In genomic region chr2:55050133-55050994, GRCh38 we compare ENCODE assay signal across 8 cellular contexts. TPM values are rescaled to one million over a fixed set of nuclear protein-coding genes. Genes with fewer than 3 reads are reported as not detected.
DNase-seq lines count a peak whose midpoint lies in the region; ATAC-seq and TF ChIP-seq lines count a peak whose summit lies in the region.

RTN4 (minus strand) TSS chr2:55050451; CDS start chr2:55050300, 151 bp downstream.

- H3K14ac ChIP-seq in mesenchymal stem cell (ENCODE audit: low read length in 2 of 2), result peak within 1 kb of the TSS; percentile 95 to 97

- peak within 1 kb of the TSS; percentile 89 for H4K8ac ChIP-seq in mesenchymal stem cell (ENCODE audit: low read length)

- TF ChIP-seq CTCF in Caco-2 (IDR thresholded peaks at IDR 0.05; ENCODE audit: insufficient read depth in 1 of 2, low read depth in 1 of 2, low read length in 1 of 2, severe bottlenecking in 1 of 2, unreplicated experiment in 1 of 2), result no peak

- no peaks in the 10 kb centered on the region for H3K9me3 Mint-ChIP-seq in Caco-2 (ENCODE audit: unreplicated experiment)
- no peaks in the 10 kb centered on the region for H3K9me3 Mint-ChIP-seq in activated CD8-positive, alpha-beta memory T cell treated with anti-CD3 and anti-CD28 coated beads, Interleukin-2, amount 10 ng/mL, durations not matched to agents 7 days and 5 days (ENCODE audit: low read depth)

- POLR2A ChIA-PET in Caco-2 (lab: Charles Lee), result interaction anchor here (0.5 to 1.6 kb wide), 18 partner anchors 25 to 492 kb away, joined by 3 to 12 read pairs (median 4); partner anchors contain the start of genes CFAP36, CLHC1 and RPS27A

- peaks cover 21% of the 10 kb centered on the region for H3K4me1 Mint-ChIP-seq in Caco-2 (ENCODE audit: low read depth, unreplicated experiment)
- peaks cover 55% of the 10 kb centered on the region for H3K4me1 Mint-ChIP-seq in activated CD8-positive, alpha-beta memory T cell treated with anti-CD3 and anti-CD28 coated beads, Interleukin-2, amount 10 ng/mL, durations not matched to agents 7 days and 5 days

- peaks cover 3% of the 10 kb centered on the region for H3K79me1 ChIP-seq in mesenchymal stem cell (replicated peaks; ENCODE audit: low read length, poor library complexity, severe bottlenecking)

- peak within 1 kb of the TSS; percentile 3 for H2AFZ ChIP-seq in mesenchymal stem cell (ENCODE audit: low read depth, low read length)

- CTCF ChIA-PET in Caco-2 (lab: Charles Lee), result interaction anchor here (0.6 to 2.0 kb wide), 18 partner anchors 12 to 547 kb away, joined by 3 to 16 read pairs (median 4); no protein-coding TSS in a partner anchor
- CTCF ChIA-PET in activated CD8-positive, alpha-beta memory T cell treated with anti-CD3 and anti-CD28 coated beads, Interleukin-2, amount 10 ng/mL, durations not matched to agents 7 days and 5 days (lab: Charles Lee), result interaction anchor here (1.2 to 3.4 kb wide), 13 partner anchors 8 to 327 kb away, joined by 3 to 11 read pairs (median 4); partner anchors contain the start of gene EML6

- H3K27me3 Mint-ChIP-seq in Caco-2 (ENCODE audit: insufficient read depth, unreplicated experiment), result no peaks in the 10 kb centered on the region
- H3K27me3 Mint-ChIP-seq in activated CD8-positive, alpha-beta memory T cell treated with anti-CD3 and anti-CD28 coated beads, Interleukin-2, amount 10 ng/mL, durations not matched to agents 7 days and 5 days, result no peaks in the 10 kb centered on the region

- H2BK120ac ChIP-seq in mesenchymal stem cell (ENCODE audit: low read depth, low read length), result peak within 1 kb of the TSS; percentile 98

- peak within 1 kb of the TSS; percentile 72 for H3K4me2 ChIP-seq in mesenchymal stem cell (ENCODE audit: low read length, poor library complexity, severe bottlenecking)

- H3K27ac Mint-ChIP-seq in Caco-2 (ENCODE audit: unreplicated experiment), result peak within 1 kb of the TSS; percentile 89
- H3K27ac Mint-ChIP-seq in activated CD8-positive, alpha-beta memory T cell treated with anti-CD3 and anti-CD28 coated beads, Interleukin-2, amount 10 ng/mL, durations not matched to agents 7 days and 5 days, result peak within 1 kb of the TSS; percentile 98

- H3K18ac ChIP-seq in mesenchymal stem cell (ENCODE audit: low read depth in 1 of 2, low read length in 2 of 2), result peak within 1 kb of the TSS; percentile 99 to 100

- H3K9ac ChIP-seq in NT2/D1 (ENCODE audit: insufficient read length, low read depth), result peak within 1 kb of the TSS; percentile 96
- H3K9ac ChIP-seq in endocrine pancreas (ENCODE audit: control insufficient read depth, insufficient read depth, low read length), result peak within 1 kb of the TSS; percentile 93
- H3K9ac ChIP-seq in mesenchymal stem cell (ENCODE audit: low read length), result peak within 1 kb of the TSS; percentile 100

- peak; percentile 84 for ATAC-seq in GM21381 (IDR thresholded peaks at IDR 0.05; ENCODE audit: unreplicated experiment)
- peak; percentile 92 for ATAC-seq in activated CD8-positive, alpha-beta memory T cell treated with anti-CD3 and anti-CD28 coated beads, Interleukin-2, amount 10 ng/mL, durations not matched to agents 7 days and 5 days

- peaks cover 41% of the 10 kb centered on the region for H3K36me3 Mint-ChIP-seq in Caco-2 (ENCODE audit: insufficient read depth, unreplicated experiment)
- H3K36me3 Mint-ChIP-seq in activated CD8-positive, alpha-beta memory T cell treated with anti-CD3 and anti-CD28 coated beads, Interleukin-2, amount 10 ng/mL, durations not matched to agents 7 days and 5 days, result peaks cover 6% of the 10 kb centered on the region

- H3K27ac ChIP-seq in mesenchymal stem cell (ENCODE audit: low read length, poor library complexity, severe bottlenecking), result peak within 1 kb of the TSS; percentile 100

- H3K4ac ChIP-seq in mesenchymal stem cell (ENCODE audit: low read depth in 1 of 2, low read length in 2 of 2), result peak within 1 kb of the TSS; percentile 98 to 100

- H3K27me3 ChIP-seq in Caco-2 (replicated peaks; ENCODE audit: control insufficient read depth, insufficient read depth, low read length), result no peaks in the 10 kb centered on the region
- no peaks in the 10 kb centered on the region for H3K27me3 ChIP-seq in NT2/D1 (ENCODE audit: insufficient read depth, insufficient read length)
- no peaks in the 10 kb centered on the region for H3K27me3 ChIP-seq in endocrine pancreas (ENCODE audit: control insufficient read depth, insufficient read depth, low read length)
- H3K27me3 ChIP-seq in mesenchymal stem cell (ENCODE audit: control insufficient read depth in 1 of 2, insufficient read depth in 1 of 2, low read length in 2 of 2), result no peaks in the 10 kb centered on the region

- peak; percentile 99 to 100 for DNase-seq in Caco-2
- peak; percentile 68 to 99 (median 98) for DNase-seq in HUDEP-2 (lab: John Stamatoyannopoulos, UW; ENCODE audit: unreplicated experiment in 76 of 76)
- peak; percentile 99 for DNase-seq in NT2/D1 (ENCODE audit: low read depth, low spot score)
- DNase-seq in activated CD8-positive, alpha-beta memory T cell treated with anti-CD3 and anti-CD28 coated beads, Interleukin-2, amount 10 ng/mL, durations not matched to agents 7 days and 5 days, result peak; percentile 100
- peak; percentile 100 for DNase-seq in mesenchymal stem cell
- DNase-seq in stimulated activated CD8-positive, alpha-beta memory T cell treated with anti-CD3 and anti-CD28 coated beads, Interleukin-12 subunit alpha, Interleukin-12 subunit beta, amount 100 ng/mL, for 4 hours (ENCODE audit: low read depth), result peak; percentile 97

- peak within 1 kb of the TSS; percentile 98 for H2BK5ac ChIP-seq in mesenchymal stem cell (ENCODE audit: low read depth, low read length, poor library complexity, severe bottlenecking)

- H3K4me3 ChIP-seq in Caco-2 (ENCODE audit: low read depth, low read length) (peak within 1 kb of the TSS; percentile 87), NT2/D1 (ENCODE audit: insufficient read length, low read depth) (peak within 1 kb of the TSS; percentile 78), endocrine pancreas (ENCODE audit: control insufficient read depth, insufficient read depth, low read length) (peak within 1 kb of the TSS; percentile 94), mesenchymal stem cell (ENCODE audit: insufficient read depth in 1 of 2, low read depth in 1 of 2, low read length in 2 of 2) (peak within 1 kb of the TSS; percentile 98 to 99)

- H3K4me1 ChIP-seq in Caco-2, result peaks cover 42% of the 10 kb centered on the region
- H3K4me1 ChIP-seq in NT2/D1 (ENCODE audit: insufficient read depth, insufficient read length), result no peaks in the 10 kb centered on the region
- H3K4me1 ChIP-seq in endocrine pancreas (ENCODE audit: control insufficient read depth, insufficient read depth, low read length), result peaks cover 10% of the 10 kb centered on the region
- no peaks in the 10 kb centered on the region for H3K4me1 ChIP-seq in mesenchymal stem cell (ENCODE audit: control insufficient read depth, insufficient read depth, low read depth, low read length)

- intact Hi-C loops in Caco-2 (cut with micrococcal nuclease; ENCODE audit: unreplicated experiment), result loop anchor here (1.0 to 2.0 kb wide), 5 partner anchors 19 to 182 kb away; partner anchors contain the start of genes CLHC1 and RPS27A

- peak within 1 kb of the TSS; percentile 88 for H3K4me3 Mint-ChIP-seq in Caco-2 (ENCODE audit: unreplicated experiment)
- peak within 1 kb of the TSS; percentile 93 for H3K4me3 Mint-ChIP-seq in activated CD8-positive, alpha-beta memory T cell treated with anti-CD3 and anti-CD28 coated beads, Interleukin-2, amount 10 ng/mL, durations not matched to agents 7 days and 5 days

- peak within 1 kb of the TSS; percentile 85 to 96 for H3K23ac ChIP-seq in mesenchymal stem cell (ENCODE audit: low read length in 2 of 2)

- no peaks in the 10 kb centered on the region for H3K36me3 ChIP-seq in Caco-2 (ENCODE audit: control insufficient read depth, insufficient read depth, low read length)
- H3K36me3 ChIP-seq in NT2/D1 (ENCODE audit: insufficient read depth, insufficient read length, low read length), result peaks cover 19% of the 10 kb centered on the region
- H3K36me3 ChIP-seq in endocrine pancreas (ENCODE audit: control insufficient read depth, insufficient read depth, low read length), result no peaks in the 10 kb centered on the region
- H3K36me3 ChIP-seq in mesenchymal stem cell (ENCODE audit: control insufficient read depth in 1 of 2, insufficient read depth in 2 of 2, low read depth in 1 of 2, low read length in 2 of 2), result peaks cover 0 to 7% of the 10 kb centered on the region in 2 experiments

- WGBS in mesenchymal stem cell, result 1% methylated on average over 48 of the region's 61 CpGs

- no TSS peak for BruUV-seq in Caco-2 (replicated peaks; lab: Mats Ljungman, UMichigan)

- H3K9me3 ChIP-seq in Caco-2 (no peaks in the 10 kb centered on the region), NT2/D1 (ENCODE audit: insufficient read depth, low read length) (no peaks in the 10 kb centered on the region), endocrine pancreas (ENCODE audit: control insufficient read depth, low read length) (no peaks in the 10 kb centered on the region), mesenchymal stem cell (ENCODE audit: control insufficient read depth, low read length) (peaks cover 9% of the 10 kb centered on the region)

- H2BK12ac ChIP-seq in mesenchymal stem cell (ENCODE audit: low read length in 2 of 2), result peak within 1 kb of the TSS; percentile 91 to 92

- peak within 1 kb of the TSS; percentile 98 for H4K91ac ChIP-seq in mesenchymal stem cell (ENCODE audit: low read length)

- H2BK15ac ChIP-seq in mesenchymal stem cell (ENCODE audit: low read depth, poor library complexity, severe bottlenecking), result peak within 1 kb of the TSS; percentile 98

- H2AK5ac ChIP-seq in mesenchymal stem cell (ENCODE audit: low read length, severe bottlenecking), result peak within 1 kb of the TSS; percentile 99

RNA-seq across cellular contexts. Expression of gene RTN4, which starts in this region (rescaled TPM):
- 231 and 236 TPM in 2 replicates for total RNA-seq in Caco-2 (2022)
- 10 to 100 TPM; 71.6 to 88.0 TPM for total RNA-seq in activated CD8-positive, alpha-beta memory T cell treated with anti-CD3 and anti-CD28 coated beads, Interleukin-2, amount 10 ng/mL, durations not matched to agents 7 days and 5 days
- 977 TPM for polyA plus RNA-seq in mesenchymal stem cell (2013, experiment 1 of 2)
- polyA plus RNA-seq in mesenchymal stem cell (2013, experiment 2 of 2), result 1,026 TPM

Comparison
In these comparisons a context has a peak if more than half of its experiments do, and no peak if none do; other contexts are left out.
1. Peak in every context shown above with its lines: DNase-seq, ATAC-seq, H3K4me3 ChIP-seq and H3K27ac ChIP-seq.